In the genomic region with DNA sequence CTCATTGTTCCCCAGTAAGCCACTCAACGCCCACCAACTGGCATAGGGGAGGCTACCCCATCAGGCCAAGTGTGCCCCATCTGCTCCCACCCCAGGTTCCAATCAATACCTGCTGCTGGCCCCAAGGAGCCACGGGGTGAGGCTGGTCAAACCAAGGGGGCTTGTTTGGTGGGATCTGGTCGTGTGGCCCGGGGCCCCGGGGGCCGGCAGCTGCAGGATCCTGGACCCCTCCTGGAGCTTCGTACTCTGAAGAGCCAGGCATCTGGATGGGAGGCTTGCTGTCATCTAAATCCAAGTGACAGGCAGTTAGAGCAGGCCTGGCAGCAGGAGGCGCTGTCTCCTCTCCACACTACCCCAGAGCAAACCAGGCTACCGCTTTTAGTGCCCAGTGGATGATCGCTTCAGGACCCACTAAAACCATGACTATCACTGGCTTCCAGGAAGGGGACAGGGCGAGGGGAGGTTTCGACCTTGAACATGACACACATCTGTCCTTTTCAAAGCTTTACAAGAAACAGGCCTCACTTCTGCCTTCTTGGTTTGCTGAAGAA, we compare ENCODE assay signal across 1 cellular context.
TF ChIP-seq lines count a peak whose summit lies in the region.

No MANE protein-coding gene starts in this region.

TF ChIP-seq in SK-N-SH treated with all-trans-retinoic acid at 6 μM for 48 hours, 23 proteins besides CTCF, POLR2A, EP300 and RAD21 (continued from another document):
- TF ChIP-seq ESRRG (CRISPR knock-in tag; IDR thresholded peaks at IDR 0.05): no peak
- no peak for TF ChIP-seq ZFP3 (CRISPR knock-in tag; IDR thresholded peaks at IDR 0.05)
